In the genomic region with DNA sequence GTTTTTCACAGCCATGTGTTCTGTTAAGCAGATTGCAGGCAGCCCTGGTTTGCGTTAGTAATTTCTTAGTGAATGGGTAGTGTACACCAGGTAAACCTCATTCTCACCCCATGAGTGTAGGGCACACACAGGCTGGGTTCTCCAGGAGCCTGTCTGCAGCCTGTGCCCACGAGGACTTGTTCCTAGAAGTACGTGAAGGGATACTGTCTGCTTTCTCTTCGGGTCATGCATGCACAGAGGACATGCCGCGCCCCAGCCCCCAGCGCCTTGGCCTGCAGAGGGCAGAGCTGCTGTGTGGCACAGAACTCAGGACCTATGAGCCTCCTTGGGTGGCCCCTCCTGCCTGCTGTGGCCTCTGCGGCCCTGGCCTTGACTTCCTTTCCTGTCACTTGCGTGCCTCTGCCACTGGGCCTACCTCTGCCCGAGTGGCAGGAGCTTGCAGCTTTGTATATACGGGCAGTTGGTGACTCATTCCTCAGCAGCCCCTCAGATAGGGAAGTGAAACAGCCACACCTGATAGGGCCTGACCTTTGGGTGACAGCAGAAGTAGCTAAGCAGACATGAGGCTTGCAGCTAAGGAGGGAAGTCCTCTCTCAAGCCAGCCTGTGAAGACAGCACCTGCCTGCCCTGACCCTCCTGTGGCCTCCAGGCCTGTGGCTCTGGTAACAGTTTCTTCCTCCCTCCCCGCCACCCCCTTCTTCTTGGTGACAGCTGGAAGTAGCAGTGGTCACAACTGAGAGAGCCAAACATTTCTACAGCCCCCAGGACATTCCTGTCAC, we compare ENCODE assay signal across 1 cellular context.
TF ChIP-seq lines count a peak whose summit lies in the region.

No MANE protein-coding gene starts in this region.

TF ChIP-seq in HepG2, 621 proteins besides CTCF, POLR2A, EP300 and RAD21 (continued from another document and continues in another):
- TF ChIP-seq, protein P1, sequence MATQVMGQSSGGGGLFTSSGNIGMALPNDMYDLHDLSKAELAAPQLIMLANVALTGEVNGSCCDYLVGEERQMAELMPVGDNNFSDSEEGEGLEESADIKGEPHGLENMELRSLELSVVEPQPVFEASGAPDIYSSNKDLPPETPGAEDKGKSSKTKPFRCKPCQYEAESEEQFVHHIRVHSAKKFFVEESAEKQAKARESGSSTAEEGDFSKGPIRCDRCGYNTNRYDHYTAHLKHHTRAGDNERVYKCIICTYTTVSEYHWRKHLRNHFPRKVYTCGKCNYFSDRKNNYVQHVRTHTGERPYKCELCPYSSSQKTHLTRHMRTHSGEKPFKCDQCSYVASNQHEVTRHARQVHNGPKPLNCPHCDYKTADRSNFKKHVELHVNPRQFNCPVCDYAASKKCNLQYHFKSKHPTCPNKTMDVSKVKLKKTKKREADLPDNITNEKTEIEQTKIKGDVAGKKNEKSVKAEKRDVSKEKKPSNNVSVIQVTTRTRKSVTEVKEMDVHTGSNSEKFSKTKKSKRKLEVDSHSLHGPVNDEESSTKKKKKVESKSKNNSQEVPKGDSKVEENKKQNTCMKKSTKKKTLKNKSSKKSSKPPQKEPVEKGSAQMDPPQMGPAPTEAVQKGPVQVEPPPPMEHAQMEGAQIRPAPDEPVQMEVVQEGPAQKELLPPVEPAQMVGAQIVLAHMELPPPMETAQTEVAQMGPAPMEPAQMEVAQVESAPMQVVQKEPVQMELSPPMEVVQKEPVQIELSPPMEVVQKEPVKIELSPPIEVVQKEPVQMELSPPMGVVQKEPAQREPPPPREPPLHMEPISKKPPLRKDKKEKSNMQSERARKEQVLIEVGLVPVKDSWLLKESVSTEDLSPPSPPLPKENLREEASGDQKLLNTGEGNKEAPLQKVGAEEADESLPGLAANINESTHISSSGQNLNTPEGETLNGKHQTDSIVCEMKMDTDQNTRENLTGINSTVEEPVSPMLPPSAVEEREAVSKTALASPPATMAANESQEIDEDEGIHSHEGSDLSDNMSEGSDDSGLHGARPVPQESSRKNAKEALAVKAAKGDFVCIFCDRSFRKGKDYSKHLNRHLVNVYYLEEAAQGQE (IDR thresholded peaks at IDR 0.05; ENCODE audit: borderline replicate concordance in 1 of 2, low read depth in 1 of 2, low read length in 2 of 2), result no peak; a peak in 1 of 4 replicates
- peak; percentile 72; the same call in 1 of the 2 replicates for TF ChIP-seq MIER2 (CRISPR knock-in tag; IDR thresholded peaks at IDR 0.05)
- no peak for TF ChIP-seq ZNF230 (CRISPR knock-in tag; IDR thresholded peaks at IDR 0.05)
- no peak for TF ChIP-seq HCFC1 (IDR thresholded peaks at IDR 0.05; ENCODE audit: low read depth, low read length)
- no peak for TF ChIP-seq ZFP36L2 (CRISPR knock-in tag; IDR thresholded peaks at IDR 0.05)
- no peak for TF ChIP-seq ZNF20 (CRISPR knock-in tag; IDR thresholded peaks at IDR 0.05)
- TF ChIP-seq RELA (CRISPR knock-in tag; IDR thresholded peaks at IDR 0.05), result no peak
- TF ChIP-seq, protein P2, sequence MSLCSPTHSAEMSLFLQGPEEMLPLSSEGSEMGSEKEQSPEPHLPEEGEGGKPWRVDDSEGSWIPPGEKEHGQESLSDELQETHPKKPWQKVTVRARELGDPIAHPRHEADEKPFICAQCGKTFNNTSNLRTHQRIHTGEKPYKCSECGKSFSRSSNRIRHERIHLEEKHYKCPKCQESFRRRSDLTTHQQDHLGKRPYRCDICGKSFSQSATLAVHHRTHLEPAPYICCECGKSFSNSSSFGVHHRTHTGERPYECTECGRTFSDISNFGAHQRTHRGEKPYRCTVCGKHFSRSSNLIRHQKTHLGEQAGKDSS (CRISPR knock-in tag; IDR thresholded peaks at IDR 0.05; ENCODE audit: borderline replicate concordance, low read depth), result peak; percentile 92
- 0 out of 2 replicates have a peak, but pooled peaks have one; percentile 56 for TF ChIP-seq ARID2 (CRISPR knock-in tag; IDR thresholded peaks at IDR 0.05; ENCODE audit: borderline replicate concordance)
- TF ChIP-seq BHLHE40 (IDR thresholded peaks at IDR 0.05; ENCODE audit: low read length), result no peak
- TF ChIP-seq, protein P3, sequence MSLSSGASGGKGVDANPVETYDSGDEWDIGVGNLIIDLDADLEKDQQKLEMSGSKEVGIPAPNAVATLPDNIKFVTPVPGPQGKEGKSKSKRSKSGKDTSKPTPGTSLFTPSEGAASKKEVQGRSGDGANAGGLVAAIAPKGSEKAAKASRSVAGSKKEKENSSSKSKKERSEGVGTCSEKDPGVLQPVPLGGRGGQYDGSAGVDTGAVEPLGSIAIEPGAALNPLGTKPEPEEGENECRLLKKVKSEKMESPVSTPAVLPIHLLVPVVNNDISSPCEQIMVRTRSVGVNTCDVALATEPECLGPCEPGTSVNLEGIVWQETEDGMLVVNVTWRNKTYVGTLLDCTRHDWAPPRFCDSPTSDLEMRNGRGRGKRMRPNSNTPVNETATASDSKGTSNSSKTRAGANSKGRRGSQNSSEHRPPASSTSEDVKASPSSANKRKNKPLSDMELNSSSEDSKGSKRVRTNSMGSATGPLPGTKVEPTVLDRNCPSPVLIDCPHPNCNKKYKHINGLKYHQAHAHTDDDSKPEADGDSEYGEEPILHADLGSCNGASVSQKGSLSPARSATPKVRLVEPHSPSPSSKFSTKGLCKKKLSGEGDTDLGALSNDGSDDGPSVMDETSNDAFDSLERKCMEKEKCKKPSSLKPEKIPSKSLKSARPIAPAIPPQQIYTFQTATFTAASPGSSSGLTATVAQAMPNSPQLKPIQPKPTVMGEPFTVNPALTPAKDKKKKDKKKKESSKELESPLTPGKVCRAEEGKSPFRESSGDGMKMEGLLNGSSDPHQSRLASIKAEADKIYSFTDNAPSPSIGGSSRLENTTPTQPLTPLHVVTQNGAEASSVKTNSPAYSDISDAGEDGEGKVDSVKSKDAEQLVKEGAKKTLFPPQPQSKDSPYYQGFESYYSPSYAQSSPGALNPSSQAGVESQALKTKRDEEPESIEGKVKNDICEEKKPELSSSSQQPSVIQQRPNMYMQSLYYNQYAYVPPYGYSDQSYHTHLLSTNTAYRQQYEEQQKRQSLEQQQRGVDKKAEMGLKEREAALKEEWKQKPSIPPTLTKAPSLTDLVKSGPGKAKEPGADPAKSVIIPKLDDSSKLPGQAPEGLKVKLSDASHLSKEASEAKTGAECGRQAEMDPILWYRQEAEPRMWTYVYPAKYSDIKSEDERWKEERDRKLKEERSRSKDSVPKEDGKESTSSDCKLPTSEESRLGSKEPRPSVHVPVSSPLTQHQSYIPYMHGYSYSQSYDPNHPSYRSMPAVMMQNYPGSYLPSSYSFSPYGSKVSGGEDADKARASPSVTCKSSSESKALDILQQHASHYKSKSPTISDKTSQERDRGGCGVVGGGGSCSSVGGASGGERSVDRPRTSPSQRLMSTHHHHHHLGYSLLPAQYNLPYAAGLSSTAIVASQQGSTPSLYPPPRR (CRISPR knock-in tag; IDR thresholded peaks at IDR 0.05; ENCODE audit: borderline replicate concordance), result peak; percentile 72
- no peak for TF ChIP-seq ZZZ3 (CRISPR knock-in tag; IDR thresholded peaks at IDR 0.05; ENCODE audit: borderline replicate concordance)
- TF ChIP-seq HHEX (CRISPR knock-in tag; IDR thresholded peaks at IDR 0.05), result no peak
- 0 out of 2 replicates have a peak, but pooled peaks have one; percentile 49 for TF ChIP-seq CBFB (CRISPR knock-in tag; IDR thresholded peaks at IDR 0.05)
- no peak; the same call in 1 of the 2 replicates for TF ChIP-seq HOXA3 (CRISPR knock-in tag; IDR thresholded peaks at IDR 0.05)
- TF ChIP-seq BRD4 (CRISPR knock-in tag; IDR thresholded peaks at IDR 0.05), result no peak
- TF ChIP-seq FOXP1 (IDR thresholded peaks at IDR 0.05), result no peak
- TF ChIP-seq FOXP1 (CRISPR knock-in tag; IDR thresholded peaks at IDR 0.05), result peak; percentile 62
- TF ChIP-seq, protein P4, sequence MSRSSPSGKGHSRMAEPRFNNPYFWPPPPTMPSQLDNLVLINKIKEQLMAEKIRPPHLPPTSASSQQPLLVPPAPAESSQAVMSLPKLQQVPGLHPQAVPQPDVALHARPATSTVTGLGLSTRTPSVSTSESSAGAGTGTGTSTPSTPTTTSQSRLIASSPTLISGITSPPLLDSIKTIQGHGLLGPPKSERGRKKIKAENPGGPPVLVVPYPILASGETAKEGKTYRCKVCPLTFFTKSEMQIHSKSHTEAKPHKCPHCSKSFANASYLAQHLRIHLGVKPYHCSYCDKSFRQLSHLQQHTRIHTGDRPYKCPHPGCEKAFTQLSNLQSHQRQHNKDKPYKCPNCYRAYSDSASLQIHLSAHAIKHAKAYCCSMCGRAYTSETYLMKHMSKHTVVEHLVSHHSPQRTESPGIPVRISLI (CRISPR knock-in tag; IDR thresholded peaks at IDR 0.05; ENCODE audit: borderline replicate concordance), result peak; percentile 46; the same call in 1 of the 2 replicates
- TF ChIP-seq RBAK (CRISPR knock-in tag; IDR thresholded peaks at IDR 0.05), result no peak
- TF ChIP-seq, protein P5, sequence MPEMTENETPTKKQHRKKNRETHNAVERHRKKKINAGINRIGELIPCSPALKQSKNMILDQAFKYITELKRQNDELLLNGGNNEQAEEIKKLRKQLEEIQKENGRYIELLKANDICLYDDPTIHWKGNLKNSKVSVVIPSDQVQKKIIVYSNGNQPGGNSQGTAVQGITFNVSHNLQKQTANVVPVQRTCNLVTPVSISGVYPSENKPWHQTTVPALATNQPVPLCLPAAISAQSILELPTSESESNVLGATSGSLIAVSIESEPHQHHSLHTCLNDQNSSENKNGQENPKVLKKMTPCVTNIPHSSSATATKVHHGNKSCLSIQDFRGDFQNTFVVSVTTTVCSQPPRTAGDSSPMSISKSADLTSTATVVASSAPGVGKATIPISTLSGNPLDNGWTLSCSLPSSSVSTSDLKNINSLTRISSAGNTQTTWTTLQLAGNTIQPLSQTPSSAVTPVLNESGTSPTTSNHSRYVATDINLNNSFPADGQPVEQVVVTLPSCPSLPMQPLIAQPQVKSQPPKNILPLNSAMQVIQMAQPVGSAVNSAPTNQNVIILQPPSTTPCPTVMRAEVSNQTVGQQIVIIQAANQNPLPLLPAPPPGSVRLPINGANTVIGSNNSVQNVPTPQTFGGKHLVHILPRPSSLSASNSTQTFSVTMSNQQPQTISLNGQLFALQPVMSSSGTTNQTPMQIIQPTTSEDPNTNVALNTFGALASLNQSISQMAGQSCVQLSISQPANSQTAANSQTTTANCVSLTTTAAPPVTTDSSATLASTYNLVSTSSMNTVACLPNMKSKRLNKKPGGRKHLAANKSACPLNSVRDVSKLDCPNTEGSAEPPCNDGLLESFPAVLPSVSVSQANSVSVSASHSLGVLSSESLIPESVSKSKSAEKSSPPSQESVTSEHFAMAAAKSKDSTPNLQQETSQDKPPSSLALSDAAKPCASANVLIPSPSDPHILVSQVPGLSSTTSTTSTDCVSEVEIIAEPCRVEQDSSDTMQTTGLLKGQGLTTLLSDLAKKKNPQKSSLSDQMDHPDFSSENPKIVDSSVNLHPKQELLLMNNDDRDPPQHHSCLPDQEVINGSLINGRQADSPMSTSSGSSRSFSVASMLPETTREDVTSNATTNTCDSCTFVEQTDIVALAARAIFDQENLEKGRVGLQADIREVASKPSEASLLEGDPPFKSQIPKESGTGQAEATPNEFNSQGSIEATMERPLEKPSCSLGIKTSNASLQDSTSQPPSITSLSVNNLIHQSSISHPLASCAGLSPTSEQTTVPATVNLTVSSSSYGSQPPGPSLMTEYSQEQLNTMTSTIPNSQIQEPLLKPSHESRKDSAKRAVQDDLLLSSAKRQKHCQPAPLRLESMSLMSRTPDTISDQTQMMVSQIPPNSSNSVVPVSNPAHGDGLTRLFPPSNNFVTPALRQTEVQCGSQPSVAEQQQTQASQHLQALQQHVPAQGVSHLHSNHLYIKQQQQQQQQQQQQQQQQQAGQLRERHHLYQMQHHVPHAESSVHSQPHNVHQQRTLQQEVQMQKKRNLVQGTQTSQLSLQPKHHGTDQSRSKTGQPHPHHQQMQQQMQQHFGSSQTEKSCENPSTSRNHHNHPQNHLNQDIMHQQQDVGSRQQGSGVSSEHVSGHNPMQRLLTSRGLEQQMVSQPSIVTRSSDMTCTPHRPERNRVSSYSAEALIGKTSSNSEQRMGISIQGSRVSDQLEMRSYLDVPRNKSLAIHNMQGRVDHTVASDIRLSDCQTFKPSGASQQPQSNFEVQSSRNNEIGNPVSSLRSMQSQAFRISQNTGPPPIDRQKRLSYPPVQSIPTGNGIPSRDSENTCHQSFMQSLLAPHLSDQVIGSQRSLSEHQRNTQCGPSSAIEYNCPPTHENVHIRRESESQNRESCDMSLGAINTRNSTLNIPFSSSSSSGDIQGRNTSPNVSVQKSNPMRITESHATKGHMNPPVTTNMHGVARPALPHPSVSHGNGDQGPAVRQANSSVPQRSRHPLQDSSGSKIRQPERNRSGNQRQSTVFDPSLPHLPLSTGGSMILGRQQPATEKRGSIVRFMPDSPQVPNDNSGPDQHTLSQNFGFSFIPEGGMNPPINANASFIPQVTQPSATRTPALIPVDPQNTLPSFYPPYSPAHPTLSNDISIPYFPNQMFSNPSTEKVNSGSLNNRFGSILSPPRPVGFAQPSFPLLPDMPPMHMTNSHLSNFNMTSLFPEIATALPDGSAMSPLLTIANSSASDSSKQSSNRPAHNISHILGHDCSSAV (CRISPR knock-in tag; IDR thresholded peaks at IDR 0.05; ENCODE audit: borderline replicate concordance), result no peak
- TF ChIP-seq TBX3 (IDR thresholded peaks at IDR 0.05; ENCODE audit: borderline replicate concordance), result peak; percentile 19; the same call in 1 of the 2 replicates
- TF ChIP-seq KDM5A (IDR thresholded peaks at IDR 0.05; ENCODE audit: borderline replicate concordance, low read length), result no peak
- TF ChIP-seq ZNF672 (CRISPR knock-in tag; IDR thresholded peaks at IDR 0.05), result no peak
- no peak for TF ChIP-seq SCMH1 (CRISPR knock-in tag; IDR thresholded peaks at IDR 0.05; ENCODE audit: borderline replicate concordance)
- 0 out of 2 replicates have a peak, but pooled peaks have one; percentile 28 for TF ChIP-seq ZNF451 (CRISPR knock-in tag; IDR thresholded peaks at IDR 0.05)
- TF ChIP-seq, protein P6, sequence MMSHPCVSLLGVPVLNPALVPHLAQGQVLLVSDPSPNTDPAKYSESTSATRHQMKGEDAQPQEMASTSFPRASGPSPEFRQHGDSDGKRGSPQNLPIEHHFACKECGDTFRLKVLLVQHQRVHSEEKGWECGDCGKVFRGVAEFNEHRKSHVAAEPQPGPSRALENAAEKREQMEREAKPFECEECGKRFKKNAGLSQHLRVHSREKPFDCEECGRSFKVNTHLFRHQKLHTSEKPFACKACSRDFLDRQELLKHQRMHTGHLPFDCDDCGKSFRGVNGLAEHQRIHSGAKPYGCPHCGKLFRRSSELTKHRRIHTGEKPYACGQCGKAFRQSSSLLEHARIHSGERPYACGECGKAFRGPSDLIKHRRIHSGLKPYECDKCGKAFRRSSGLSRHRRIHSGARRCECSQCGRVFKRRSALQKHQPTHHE (CRISPR knock-in tag; IDR thresholded peaks at IDR 0.05; ENCODE audit: borderline replicate concordance), result peak; percentile 36; the same call in 1 of the 2 replicates
- TF ChIP-seq, protein P7, sequence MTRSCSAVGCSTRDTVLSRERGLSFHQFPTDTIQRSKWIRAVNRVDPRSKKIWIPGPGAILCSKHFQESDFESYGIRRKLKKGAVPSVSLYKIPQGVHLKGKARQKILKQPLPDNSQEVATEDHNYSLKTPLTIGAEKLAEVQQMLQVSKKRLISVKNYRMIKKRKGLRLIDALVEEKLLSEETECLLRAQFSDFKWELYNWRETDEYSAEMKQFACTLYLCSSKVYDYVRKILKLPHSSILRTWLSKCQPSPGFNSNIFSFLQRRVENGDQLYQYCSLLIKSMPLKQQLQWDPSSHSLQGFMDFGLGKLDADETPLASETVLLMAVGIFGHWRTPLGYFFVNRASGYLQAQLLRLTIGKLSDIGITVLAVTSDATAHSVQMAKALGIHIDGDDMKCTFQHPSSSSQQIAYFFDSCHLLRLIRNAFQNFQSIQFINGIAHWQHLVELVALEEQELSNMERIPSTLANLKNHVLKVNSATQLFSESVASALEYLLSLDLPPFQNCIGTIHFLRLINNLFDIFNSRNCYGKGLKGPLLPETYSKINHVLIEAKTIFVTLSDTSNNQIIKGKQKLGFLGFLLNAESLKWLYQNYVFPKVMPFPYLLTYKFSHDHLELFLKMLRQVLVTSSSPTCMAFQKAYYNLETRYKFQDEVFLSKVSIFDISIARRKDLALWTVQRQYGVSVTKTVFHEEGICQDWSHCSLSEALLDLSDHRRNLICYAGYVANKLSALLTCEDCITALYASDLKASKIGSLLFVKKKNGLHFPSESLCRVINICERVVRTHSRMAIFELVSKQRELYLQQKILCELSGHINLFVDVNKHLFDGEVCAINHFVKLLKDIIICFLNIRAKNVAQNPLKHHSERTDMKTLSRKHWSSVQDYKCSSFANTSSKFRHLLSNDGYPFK (CRISPR knock-in tag; IDR thresholded peaks at IDR 0.05; ENCODE audit: borderline replicate concordance), result no peak; the same call in 1 of the 2 replicates
